ENCODE assay signal across 9 cellular contexts in genomic region chr20:45445805-45446562, GRCh38. TPM values are rescaled to one million over a fixed set of nuclear protein-coding genes. Genes with fewer than 3 reads are reported as not detected.
DNase-seq lines count a peak whose midpoint lies in the region; ATAC-seq and TF ChIP-seq lines count a peak whose summit lies in the region.
"Had no signal": no experiment of that assay in that cellular context is flagged by ENCODE, and none has a peak within 500 bp of the region (broad histone marks: within the 10 kb centered on the region; RNA-seq: fewer than 3 reads in every experiment).

No MANE protein-coding gene starts in this region.

- H3K4me1 Mint-ChIP-seq in nephron progenitor cell: peaks cover 5% of the 10 kb centered on the region

- POLR2A ChIA-PET in OCI-LY7 (lab: Charles Lee): interaction anchor here (0.5 kb wide), 1 partner anchor 168 kb away, joined by 3 read pairs; no protein-coding TSS in a partner anchor

- H3K4me2 ChIP-seq in OCI-LY7 (ENCODE audit: low read length): no peak overlapping the region

- intact Hi-C loops in OCI-LY7 (cut with micrococcal nuclease; ENCODE audit: unreplicated experiment): no loop called here

- peaks cover 3% of the 10 kb centered on the region for H3K4me1 ChIP-seq in OCI-LY7 (ENCODE audit: insufficient read depth, low read length, poor library complexity, severe bottlenecking)
- H3K4me1 ChIP-seq: SJSA1 had no signal

- no peak overlapping the region for H2AFZ ChIP-seq in OCI-LY7 (ENCODE audit: low read length)

- no peak overlapping the region for H3K4me3 Mint-ChIP-seq in nephron progenitor cell

- TF ChIP-seq CTCF in GM20000 (IDR thresholded peaks at IDR 0.05; ENCODE audit: extremely low read depth, missing control alignments) (peak; percentile 35), OCI-LY7 (conservative IDR thresholded peaks at IDR 0.05; ENCODE audit: low read length) (peak; percentile 78), brain microvascular endothelial cell (IDR thresholded peaks at IDR 0.05; ENCODE audit: low read depth, low read length, missing control alignments) (peak; percentile 80), nephron progenitor cell (IDR thresholded peaks at IDR 0.05) (peak; percentile 76)

- in situ Hi-C loops in brain microvascular endothelial cell (cut with HindIII; ENCODE audit: low pct_ligation_motif_present, low sequenced_read_pairs): no loop called here

- H3K9me2 ChIP-seq in OCI-LY7 (ENCODE audit: insufficient read depth, low read length): no peaks in the 10 kb centered on the region

- no peaks in the 10 kb centered on the region for H3K79me2 ChIP-seq in OCI-LY7 (ENCODE audit: insufficient read depth, low read depth, low read length)

- no peaks in the 10 kb centered on the region for H3K36me3 ChIP-seq in OCI-LY7 (ENCODE audit: insufficient read depth, low read length)
- no peaks in the 10 kb centered on the region for H3K36me3 ChIP-seq in brain microvascular endothelial cell (replicated peaks)
- H3K36me3 ChIP-seq: SJSA1 had no signal

- no peaks in the 10 kb centered on the region for H3K36me3 Mint-ChIP-seq in nephron progenitor cell (ENCODE audit: low read depth)

- no peak overlapping the region for H3K4me3 ChIP-seq in OCI-LY7 (ENCODE audit: low read depth, low read length, poor library complexity, severe bottlenecking)
- H3K4me3 ChIP-seq in brain microvascular endothelial cell (ENCODE audit: low read depth, low read length): no peak overlapping the region
- H3K4me3 ChIP-seq: SJSA1 had no signal

- H3K27me3 Mint-ChIP-seq in nephron progenitor cell (ENCODE audit: low read depth, poor library complexity): peaks cover 11% of the 10 kb centered on the region

- H3K27ac ChIP-seq in OCI-LY7 (ENCODE audit: low read depth, low read length, poor library complexity, severe bottlenecking): no peak overlapping the region
- H3K27ac ChIP-seq in brain microvascular endothelial cell: no peak overlapping the region
- H3K27ac ChIP-seq: SJSA1 had no signal

- no peaks in the 10 kb centered on the region for H3K9me3 Mint-ChIP-seq in nephron progenitor cell

- no TSS peak for BruUV-seq in OCI-LY7 (replicated peaks; lab: Mats Ljungman, UMichigan)

- DNase-seq in COLO829 (ENCODE audit: low spot score) (peak; percentile 78), GM20000 (ENCODE audit: low spot score) (peak; percentile 52), OCI-LY7 (ENCODE audit: low spot score) (peak; percentile 48), brain microvascular endothelial cell (no peak), nephron progenitor cell (peak; percentile 76), cerebellar nuclear complex (lab: John Stamatoyannopoulos, UW) (no peak)

- CTCF ChIA-PET in OCI-LY7 (lab: Charles Lee; ENCODE audit: unreplicated experiment): no interaction called here

- H3K27me3 ChIP-seq in brain microvascular endothelial cell (replicated peaks): no peaks in the 10 kb centered on the region

- H4K20me1 ChIP-seq in OCI-LY7 (ENCODE audit: insufficient read depth, low read length): no peaks in the 10 kb centered on the region

- ATAC-seq in GM19397 (IDR thresholded peaks at IDR 0.05; ENCODE audit: unreplicated experiment) (no peak), GM19324 (IDR thresholded peaks at IDR 0.05; ENCODE audit: low FRiP score, unreplicated experiment) (no peak)

- no peak overlapping the region for H3K27ac Mint-ChIP-seq in nephron progenitor cell

- H3K9me3 ChIP-seq in OCI-LY7 (ENCODE audit: low read length): no peaks in the 10 kb centered on the region
- H3K9me3 ChIP-seq: SJSA1 had no signal

RNA-seq across cellular contexts. Expression of gene WFDC2, which starts 23.6 kb away (rescaled TPM):
- total RNA-seq in OCI-LY7 (2014; rRNA removed; shearing (Covaris generic)): 4.4 TPM in 1 of 2 replicates, not detected in the other
- 0.46 TPM in 1 of 2 replicates, not detected in the other for total RNA-seq in OCI-LY7 (2022)
- total RNA-seq: SJSA1 had no signal

RNA-seq across cellular contexts. Expression of gene PIGT, which starts 30.0 kb away (rescaled TPM):
- 75.7 and 104 TPM in 2 replicates for total RNA-seq in OCI-LY7 (2014; rRNA removed; shearing (Covaris generic))
- 79.4 and 89.2 TPM in 2 replicates for total RNA-seq in OCI-LY7 (2022)

RNA-seq across cellular contexts. Expression of gene DBNDD2, which starts 37.9 kb away (rescaled TPM):
- total RNA-seq in OCI-LY7 (2014; rRNA removed; shearing (Covaris generic)): 0.57 TPM in 1 of 2 replicates, not detected in the other
- total RNA-seq in OCI-LY7 (2022): not detected in 2 replicates

Comparison
In these comparisons a context has a peak if more than half of its experiments do, and no peak if none do; other contexts are left out.
1. DNase-seq: peak in COLO829 (single experiment), GM20000 (single experiment), OCI-LY7 (single experiment) and nephron progenitor cell (single experiment); none in brain microvascular endothelial cell (single experiment) and cerebellar nuclear complex (0 of 2).
2. Peak in every context shown above with its lines, with median percentiles within 50 percentile points of each other: CTCF ChIP-seq.